In genomic region chr5:180495991-180496741, GRCh38 we compare ENCODE assay signal across 8 cellular contexts. TPM values are rescaled to one million over a fixed set of nuclear protein-coding genes. Genes with fewer than 3 reads are reported as not detected.
A peak's percentile ranks its signal among the peaks of the same experiment; 100 is the strongest.
DNase-seq lines count a peak whose midpoint lies in the region; ATAC-seq, FAIRE-seq and TF ChIP-seq lines count a peak whose summit lies in the region.

No MANE protein-coding gene starts in this region.

- TF ChIP-seq CTCF in RWPE1 (conservative IDR thresholded peaks at IDR 0.05; ENCODE audit: low read depth) (no peak), osteocyte (IDR thresholded peaks at IDR 0.05) (no peak), D721Med (IDR thresholded peaks at IDR 0.05; ENCODE audit: insufficient read depth, missing control alignments) (no peak)

- DNase-seq in RWPE1 (ENCODE audit: low spot score), result peak; percentile 24
- no peak for DNase-seq in epithelial cell of prostate (ENCODE audit: low read depth, low spot score)
- no peak for DNase-seq in osteocyte (ENCODE audit: extremely low spot score, unreplicated experiment)
- no peak for DNase-seq in cortex of kidney (lab: John Stamatoyannopoulos, UW)
- DNase-seq in D721Med (ENCODE audit: insufficient read length, low spot score), result no peak
- DNase-seq in DMS 273 treated with DMSO at 0.1 percent for 48 hours (lab: John Stamatoyannopoulos, UW), result no peak

- peaks cover 7% of the 10 kb centered on the region for H3K36me3 Mint-ChIP-seq in osteocyte (ENCODE audit: unreplicated experiment)

- peak overlapping the region; percentile 77 for H3K27ac ChIP-seq in RWPE1
- peak overlapping the region; percentile 75 for H3K27ac ChIP-seq in epithelial cell of prostate

- ATAC-seq in HG03565 (IDR thresholded peaks at IDR 0.05; ENCODE audit: unreplicated experiment), result no peak

- POLR2A ChIA-PET in RWPE1 (lab: Yijun Ruan, JAX; ENCODE audit: low non-redundant PET), result no interaction called here

- no peaks in the 10 kb centered on the region for H3K27me3 Mint-ChIP-seq in osteocyte (ENCODE audit: unreplicated experiment)

- no peaks in the 10 kb centered on the region for H3K9me3 Mint-ChIP-seq in osteocyte (ENCODE audit: unreplicated experiment)

- CTCF ChIA-PET in RWPE1 (lab: Yijun Ruan, JAX), result interaction anchor here (0.7 to 0.8 kb wide), 2 partner anchors 23 to 202 kb away, joined by 3 read pairs; no protein-coding TSS in a partner anchor

- peak overlapping the region; percentile 77 for H3K4me3 Mint-ChIP-seq in osteocyte (ENCODE audit: unreplicated experiment)

- peak overlapping the region; percentile 81 for H3K27ac Mint-ChIP-seq in osteocyte (ENCODE audit: unreplicated experiment)

- FAIRE-seq in D721Med (lab: Jason Lieb, UNC), result no peak

- peak overlapping the region; percentile 30 for H3K4me3 ChIP-seq in GM08714 (ENCODE audit: low read length)

- H3K4me1 Mint-ChIP-seq in osteocyte (ENCODE audit: unreplicated experiment), result peaks cover 40% of the 10 kb centered on the region

RNA-seq across cellular contexts. Expression of gene CNOT6, which starts 2.0 kb away (rescaled TPM):
- 31.5 and 33.5 TPM in 2 replicates for total RNA-seq in osteocyte
